In genomic region chr1:21767106-21767505, GRCh38 we compare ENCODE assay signal across 13 cellular contexts. TPM values are rescaled to one million over a fixed set of nuclear protein-coding genes. Genes with fewer than 3 reads are reported as not detected.
DNase-seq lines count a peak whose midpoint lies in the region; ATAC-seq, FAIRE-seq and TF ChIP-seq lines count a peak whose summit lies in the region.
"Not testable (repeated sequence)": the region's sequence is repeated elsewhere in the genome, so short reads cannot be mapped to it uniquely, and the experiment has no call there.
"Had no signal": no experiment of that assay in that cellular context is flagged by ENCODE, and none has a peak within 500 bp of the region (broad histone marks: within the 10 kb centered on the region; RNA-seq: fewer than 3 reads in every experiment).

No MANE protein-coding gene starts in this region.

- not testable (repeated sequence) for TF ChIP-seq CTCF in RWPE1 (conservative IDR thresholded peaks at IDR 0.05; ENCODE audit: low read depth); K562 (IDR thresholded peaks at IDR 0.05 in 2 of 3, conservative IDR thresholded peaks at IDR 0.05 in 1 of 3; ENCODE audit: insufficient read depth in 2 of 3, low read depth in 1 of 3, low read length in 3 of 3); fibroblast of mammary gland (conservative IDR thresholded peaks at IDR 0.05; ENCODE audit: control insufficient read depth, insufficient read depth, low read depth, low read length); neutrophil (IDR thresholded peaks at IDR 0.05)

- H3K4me1 Mint-ChIP-seq in activated T-cell treated with anti-CD3 and anti-CD28 coated beads, Interleukin-2, amount 50 U/mL, for 24 hours (ENCODE audit: low read depth): peaks cover 67% of the 10 kb centered on the region
- peaks cover 46% of the 10 kb centered on the region for H3K4me1 Mint-ChIP-seq in activated naive CD8-positive, alpha-beta T cell treated with anti-CD3 and anti-CD28 coated beads for 36 hours

- not testable (repeated sequence) for ATAC-seq in K562

- not testable (repeated sequence) for H3K4me3 Mint-ChIP-seq in activated T-cell treated with anti-CD3 and anti-CD28 coated beads, Interleukin-2, amount 50 U/mL, for 24 hours; activated naive CD8-positive, alpha-beta T cell treated with anti-CD3 and anti-CD28 coated beads for 36 hours

- DNase-seq in EH (ENCODE audit: low read depth) (peak; percentile 14), fibroblast of mammary gland (ENCODE audit: low read depth) (peak; percentile 16)
- not testable (repeated sequence) for DNase-seq in RWPE1 (ENCODE audit: low spot score); activated T-cell treated with anti-CD3 and anti-CD28 coated beads, Interleukin-2, amount 50 U/mL, for 24 hours; activated naive CD8-positive, alpha-beta T cell treated with anti-CD3 and anti-CD28 coated beads for 36 hours; K562 (ENCODE audit: extremely low read depth in 1 of 4, low spot score in 3 of 4)

- H3K4me1 ChIP-seq in K562 (replicated peaks in 1 of 2; ENCODE audit: control insufficient read depth in 2 of 2, insufficient read depth in 2 of 2, low read length in 2 of 2) (peaks cover 56 to 61% of the 10 kb centered on the region in 2 experiments), neutrophil (ENCODE audit: control insufficient read depth in 1 of 2, insufficient read depth in 1 of 2, low read depth in 1 of 2, low read length in 1 of 2) (peaks cover 80 to 90% of the 10 kb centered on the region in 2 experiments)

- 92% methylated on average over 8 of the region's 8 CpGs for WGBS in K562 (ENCODE audit: insufficient coverage, low coverage, missing lambda C conversion rate)

- peaks cover 97% of the 10 kb centered on the region for H3K79me2 ChIP-seq in K562 (ENCODE audit: control insufficient read depth, insufficient read depth, low read length)

- H2AFZ ChIP-seq in K562 (ENCODE audit: low read depth, low read length): not testable (repeated sequence)

- peak overlapping the region; percentile 78 for H3K27ac Mint-ChIP-seq in activated T-cell treated with anti-CD3 and anti-CD28 coated beads, Interleukin-2, amount 50 U/mL, for 24 hours
- H3K27ac Mint-ChIP-seq in activated naive CD8-positive, alpha-beta T cell treated with anti-CD3 and anti-CD28 coated beads for 36 hours: peak overlapping the region; percentile 43

- not testable (repeated sequence) for BruUV-seq in K562 (replicated peaks; lab: Mats Ljungman, UMichigan)

- TF ChIP-seq EP300 in K562 (IDR thresholded peaks at IDR 0.05; ENCODE audit: low read length): not testable (repeated sequence)

- H3K9me3 ChIP-seq in K562 (replicated peaks; ENCODE audit: control insufficient read depth, insufficient read depth, low read depth, low read length); neutrophil: not testable (repeated sequence)

- POLR2A ChIA-PET in RWPE1 (lab: Yijun Ruan, JAX; ENCODE audit: low non-redundant PET): not testable (repeated sequence)
- POLR2A ChIA-PET in K562 (lab: Yijun Ruan, JAX): interaction anchor here (1.0 to 1.8 kb wide), 3 partner anchors 10 to 21 kb away, joined by 3 to 6 read pairs (median 6); no protein-coding TSS in a partner anchor

- not testable (repeated sequence) for FAIRE-seq in K562 (lab: Jason Lieb, UNC)

- not testable (repeated sequence) for H3K27me3 ChIP-seq in K562 (ENCODE audit: control insufficient read depth in 2 of 2, insufficient read depth in 2 of 2, low read length in 2 of 2); neutrophil

- peak overlapping the region; percentile 41 for H3K27ac ChIP-seq in RWPE1
- not testable (repeated sequence) for H3K27ac ChIP-seq in K562 (ENCODE audit: extremely low read depth, low read depth, low read length)
- H3K27ac ChIP-seq in neutrophil: peak overlapping the region; percentile 89

- not testable (repeated sequence) for H3K4me2 ChIP-seq in K562 (ENCODE audit: insufficient read depth, low read length)

- 0 out of 2 replicates have a peak, but pooled peaks have one; percentile 9 for TF ChIP-seq POLR2A in K562 (conservative IDR thresholded peaks at IDR 0.05)

- peaks cover 29% of the 10 kb centered on the region for H4K20me1 ChIP-seq in K562 (replicated peaks; ENCODE audit: control insufficient read depth, insufficient read depth, low read length)

- not testable (repeated sequence) for H3K27me3 Mint-ChIP-seq in activated T-cell treated with anti-CD3 and anti-CD28 coated beads, Interleukin-2, amount 50 U/mL, for 24 hours; activated naive CD8-positive, alpha-beta T cell treated with anti-CD3 and anti-CD28 coated beads for 36 hours

- peaks cover 22% of the 10 kb centered on the region; the same call in 2 of the 3 replicates for H3K36me3 ChIP-seq in K562 (ENCODE audit: control insufficient read depth, insufficient read depth, low read length)
- not testable (repeated sequence) for H3K36me3 ChIP-seq in neutrophil

- H3K9me1 ChIP-seq in K562 (ENCODE audit: control insufficient read depth, insufficient read depth, low read length): not testable (repeated sequence)

- peaks cover 38% of the 10 kb centered on the region for H3K36me3 Mint-ChIP-seq in activated T-cell treated with anti-CD3 and anti-CD28 coated beads, Interleukin-2, amount 50 U/mL, for 24 hours (ENCODE audit: low read depth)
- peaks cover 12% of the 10 kb centered on the region for H3K36me3 Mint-ChIP-seq in activated naive CD8-positive, alpha-beta T cell treated with anti-CD3 and anti-CD28 coated beads for 36 hours

- not testable (repeated sequence) for H3K9me3 Mint-ChIP-seq in activated T-cell treated with anti-CD3 and anti-CD28 coated beads, Interleukin-2, amount 50 U/mL, for 24 hours; activated naive CD8-positive, alpha-beta T cell treated with anti-CD3 and anti-CD28 coated beads for 36 hours

- not testable (repeated sequence) for H3K9ac ChIP-seq in K562 (ENCODE audit: insufficient read depth in 1 of 2, low read depth in 2 of 2, low read length in 2 of 2)

- in situ Hi-C loops in K562 (cut with MboI): not testable (repeated sequence)

- TF ChIP-seq RAD21 in K562 (CRISPR knock-in tag; conservative IDR thresholded peaks at IDR 0.05 in 1 of 2, IDR thresholded peaks at IDR 0.05 in 1 of 2): not testable (repeated sequence)

- H3K4me3 ChIP-seq in K562; fibroblast of mammary gland (ENCODE audit: control insufficient read depth, low read depth, low read length): not testable (repeated sequence)
- peak overlapping the region in 1 of 2 experiments; percentile 54 for H3K4me3 ChIP-seq in neutrophil (ENCODE audit: low read depth in 1 of 2, low read length in 1 of 2)

- CTCF ChIA-PET in RWPE1 (lab: Yijun Ruan, JAX): interaction anchor here (0.7 kb wide), 1 partner anchor 520 kb away, joined by 3 read pairs; no protein-coding TSS in a partner anchor
- CTCF ChIA-PET in K562 (lab: Yijun Ruan, JAX; ENCODE audit: low intra/inter-chr PET ratio): not testable (repeated sequence)

- intact Hi-C loops in K562 (cut with micrococcal nuclease): not testable (repeated sequence)

TF ChIP-seq in K562, 482 proteins besides CTCF, POLR2A, EP300 and RAD21:
- TF ChIP-seq CEBPB (tag; IDR thresholded peaks at IDR 0.05): peak; percentile 91
- peak; percentile 61; the same call in 1 of the 2 replicates for TF ChIP-seq CEBPG (CRISPR knock-in tag; IDR thresholded peaks at IDR 0.05)
- peak; percentile 25 to 83; a peak in 2 of 4 replicates for TF ChIP-seq CEBPG (tag; conservative IDR thresholded peaks at IDR 0.05 in 1 of 2, IDR thresholded peaks at IDR 0.05 in 1 of 2)
- TF ChIP-seq BCOR (IDR thresholded peaks at IDR 0.05): 0 out of 2 replicates have a peak, but pooled peaks have one; percentile 48
TF ChIP-seq in K562: peak in this region for 3; not testable (repeated sequence) for 479.

RNA-seq across cellular contexts. Expression of gene USP48, which starts 15.8 kb away (rescaled TPM):
- total RNA-seq in activated naive CD8-positive, alpha-beta T cell treated with anti-CD3 and anti-CD28 coated beads for 36 hours: 10 to 100 TPM; 45.8 to 50.5 TPM
- total RNA-seq in K562 (2011; cell fraction: chromatin; rRNA removed; ENCODE audit: low replicate concordance): 194 and 717 TPM in 2 replicates
- 95.7 and 151 TPM in 2 replicates for total RNA-seq in K562 (2011; cell fraction: nucleolus; rRNA removed)
- 249 and 315 TPM in 2 replicates for total RNA-seq in K562 (2011; cell fraction: nucleoplasm; rRNA removed)
- total RNA-seq in K562 (2014; rRNA removed) (89.9 and 91.0 TPM in 2 replicates), K562 (2014; rRNA removed; fragmentation: Illumina TruSeq; extraction: Trizol) (106 and 120 TPM in 2 replicates), K562 (2015; rRNA removed; fragmentation: Illumina TruSeq; extraction: Trizol) (102 and 109 TPM in 2 replicates), K562 (2021) (123 TPM in 2 replicates)
- polyA plus RNA-seq in K562 (2011; rRNA removed) (78.6 and 97.2 TPM in 2 replicates), K562 (2014; fragmentation: Illumina TruSeq; extraction: Trizol) (101 and 121 TPM in 2 replicates), K562 (2014; fragmentation: Nextera tagmentation; extraction: Ambion mirVana) (10 to 100 TPM; 23.3 to 30.3 TPM), K562 (2014; rRNA removed) (101 and 106 TPM in 2 replicates)
- polyA plus RNA-seq in K562 (2011; cell fraction: cytosol; rRNA removed): 13.8 and 29.6 TPM in 2 replicates
- 94.2 and 106 TPM in 2 replicates for polyA plus RNA-seq in K562 (2011; cell fraction: nucleus; rRNA removed)
- polyA plus RNA-seq in K562 (2012): 92.9 and 103 TPM in 2 replicates
- polyA minus RNA-seq in K562 (2011; rRNA and poly(A)+ RNA removed): 149 and 168 TPM in 2 replicates
- polyA minus RNA-seq in K562 (2011; cell fraction: cytosol; rRNA and poly(A)+ RNA removed): 39.7 and 45.1 TPM in 2 replicates
- 77.0 and 154 TPM in 2 replicates for polyA minus RNA-seq in K562 (2011; cell fraction: nucleus; rRNA and poly(A)+ RNA removed)

RNA-seq across cellular contexts. Expression of gene LDLRAD2, which starts 45.0 kb away (rescaled TPM):
- under 1 TPM; 0.19 to 0.22 TPM for total RNA-seq in activated naive CD8-positive, alpha-beta T cell treated with anti-CD3 and anti-CD28 coated beads for 36 hours
- total RNA-seq in K562 (2011; cell fraction: chromatin; rRNA removed; ENCODE audit: low replicate concordance): not detected in 2 replicates
- 0.13 TPM in 1 of 2 replicates, not detected in the other for total RNA-seq in K562 (2011; cell fraction: nucleolus; rRNA removed)
- total RNA-seq in K562 (2011; cell fraction: nucleoplasm; rRNA removed): not detected in 2 replicates
- total RNA-seq in K562 (2014; rRNA removed) (not detected in 2 replicates), K562 (2014; rRNA removed; fragmentation: Illumina TruSeq; extraction: Trizol) (not detected in 2 replicates), K562 (2015; rRNA removed; fragmentation: Illumina TruSeq; extraction: Trizol) (not detected in 2 replicates), K562 (2021) (not detected in 2 replicates)
- polyA plus RNA-seq in K562 (2011; rRNA removed) (not detected in 2 replicates), K562 (2014; fragmentation: Illumina TruSeq; extraction: Trizol) (not detected in 2 replicates), K562 (2014; fragmentation: Nextera tagmentation; extraction: Ambion mirVana) (under 1 TPM; 0.45 to 0.48 TPM), K562 (2014; rRNA removed) (not detected in 2 replicates)
- polyA plus RNA-seq in K562 (2011; cell fraction: cytosol; rRNA removed): not detected in 2 replicates
- 0.10 TPM in 1 of 2 replicates, not detected in the other for polyA plus RNA-seq in K562 (2011; cell fraction: nucleus; rRNA removed)
- polyA plus RNA-seq in K562 (2012): 5.8 and 7.0 TPM in 2 replicates
- polyA minus RNA-seq in K562 (2011; rRNA and poly(A)+ RNA removed): not detected in 2 replicates
- not detected in 2 replicates for polyA minus RNA-seq in K562 (2011; cell fraction: cytosol; rRNA and poly(A)+ RNA removed)
- polyA minus RNA-seq in K562 (2011; cell fraction: nucleus; rRNA and poly(A)+ RNA removed): not detected in 2 replicates
- total RNA-seq: A673; Calu3; CD4-positive, alpha-beta T cell; Daoy; G401; GM23248 had no signal
